In the genomic region with DNA sequence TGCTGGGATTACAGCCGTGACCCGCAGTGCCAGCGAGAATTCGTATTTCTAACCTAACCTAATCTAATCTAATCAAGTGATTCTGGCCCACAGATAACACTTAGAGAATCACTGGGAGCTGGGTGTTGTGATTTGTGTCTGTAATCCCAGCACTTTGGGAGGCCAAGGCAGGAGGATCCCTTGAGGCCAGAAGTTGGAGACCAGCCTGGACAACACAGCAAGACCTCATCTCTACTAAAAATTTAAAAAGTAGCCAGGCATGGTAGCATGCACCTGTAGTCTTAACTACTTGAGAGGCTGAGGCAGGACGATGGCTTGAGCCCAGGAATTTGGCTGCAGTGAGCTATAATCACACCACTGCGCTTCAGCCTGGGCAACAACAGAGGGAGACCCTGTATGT, we compare ENCODE assay signal across 20 cellular contexts.
"Had no signal": no experiment of that assay in that cellular context is flagged by ENCODE, and none has a peak within 500 bp of the region (broad histone marks: within the 10 kb centered on the region; RNA-seq: fewer than 3 reads in every experiment).

No MANE protein-coding gene starts in this region.

- H3K4me3 Mint-ChIP-seq: natural killer cell had no signal

- H3K27ac ChIP-seq: brain microvascular endothelial cell, colonic mucosa, lower lobe of right lung, ovary, psoas muscle, thyroid gland, uterus had no signal

- H3K9me3 ChIP-seq: colonic mucosa, gastrocnemius medialis, lower lobe of right lung, ovary, psoas muscle, thyroid gland, uterus had no signal

- H3K36me3 ChIP-seq: brain microvascular endothelial cell, colonic mucosa, gastrocnemius medialis, lower lobe of right lung, ovary, thyroid gland, uterus had no signal

- H3K36me3 Mint-ChIP-seq: natural killer cell had no signal

- H3K4me1 ChIP-seq: colonic mucosa, gastrocnemius medialis, psoas muscle, thyroid gland, uterus had no signal

- ATAC-seq: activated CD4-positive, CD25-positive, alpha-beta regulatory T cell treated with anti-CD3 and anti-CD28 coated beads, Interleukin-2, amount 50 U/mL, for 24 hours; lower lobe of right lung; natural killer cell; psoas muscle; sciatic nerve; SK-N-SH treated with all-trans-retinoic acid at 6 μM for 48 hours had no signal

- H3K27ac Mint-ChIP-seq: natural killer cell had no signal

- H3K4me3 ChIP-seq: colonic mucosa, gastrocnemius medialis, lower lobe of right lung, ovary, psoas muscle, smooth muscle cell, thyroid gland, uterus had no signal

- H3K9me3 Mint-ChIP-seq: natural killer cell had no signal

- H3K27me3 ChIP-seq: brain microvascular endothelial cell, colonic mucosa, gastrocnemius medialis, ovary, thyroid gland, uterus had no signal

- H3K4me2 ChIP-seq: smooth muscle cell had no signal

- DNase-seq: activated naive CD4-positive, alpha-beta T cell; activated T-cell treated with anti-CD3 and anti-CD28 coated beads for 4 hours; brain microvascular endothelial cell; central memory CD4-positive, alpha-beta T cell; colonic mucosa; gastrocnemius medialis; lower lobe of right lung; natural killer cell; ovary; psoas muscle; stimulated activated CD4-positive, alpha-beta T cell treated with anti-CD3 and anti-CD28 coated beads, Interleukin-4, amount 100 ng/mL, for 1 hour; stimulated activated naive CD4-positive, alpha-beta T cell; T-helper 1 cell; T-helper 9 cell; thyroid gland; uterus had no signal
